31 cellular contexts compared by ENCODE assay signal in genomic region chr3:104402902-104403301, GRCh38.
"Had no signal": no experiment of that assay in that cellular context is flagged by ENCODE, and none has a peak within 500 bp of the region (broad histone marks: within the 10 kb centered on the region; RNA-seq: fewer than 3 reads in every experiment).

No MANE protein-coding gene starts in this region.

- DNase-seq: activated B cell treated with CpG ODN at 0.5 μM for 24 hours; activated CD4-positive, alpha-beta T cell treated with anti-CD3 and anti-CD28 coated beads for 48 hours; activated CD4-positive, alpha-beta T cell treated with anti-CD3 and anti-CD28 coated beads, Interleukin-2, amount 50 U/mL, for 1 hour; activated CD4-positive, alpha-beta T cell treated with anti-CD3 and anti-CD28 coated beads, Interleukin-2, amount 50 U/mL, for 48 hours; activated CD8-positive, alpha-beta memory T cell treated with anti-CD3 and anti-CD28 coated beads for 24 hours; activated CD8-positive, alpha-beta T cell treated with anti-CD3 and anti-CD28 coated beads for 36 hours; activated effector memory CD4-positive, alpha-beta T cell treated with anti-CD3 and anti-CD28 coated beads, Interleukin-2, amount 50 U/mL, for 16 hours; activated naive CD4-positive, alpha-beta T cell treated with anti-CD3 and anti-CD28 coated beads for 36 hours; activated naive CD8-positive, alpha-beta T cell treated with anti-CD3 and anti-CD28 coated beads for 36 hours; activated naive CD8-positive, alpha-beta T cell treated with anti-CD3 and anti-CD28 coated beads, Interleukin-2, amount 50 U/mL, for 24 hours; activated T-cell treated with anti-CD3 and anti-CD28 coated beads, Interleukin-2, amount 50 U/mL, for 1 hour; activated T-cell treated with anti-CD3 and anti-CD28 coated beads, Interleukin-2, amount 50 U/mL, for 48 hours; adrenal gland; amygdala; aorta; body of pancreas; caudate nucleus; cortex of kidney; dermis blood vessel endothelial cell; effector CD4-positive, alpha-beta T cell; effector memory CD8-positive, alpha-beta T cell; erythroblast; foreskin keratinocyte; heart right ventricle; T-helper 17 cell; T1000; WERI-Rb-1 had no signal

- H3K4me1 ChIP-seq: adrenal gland, body of pancreas, esophagus muscularis mucosa, foreskin keratinocyte, gastroesophageal sphincter, heart right ventricle had no signal

- H3K27me3 ChIP-seq: adrenal gland, body of pancreas, esophagus muscularis mucosa, foreskin keratinocyte, gastroesophageal sphincter, heart right ventricle had no signal

- FAIRE-seq: colon had no signal

- H3K36me3 ChIP-seq: adrenal gland, esophagus muscularis mucosa, gastroesophageal sphincter, heart right ventricle, WERI-Rb-1 had no signal

- H3K27ac ChIP-seq: adrenal gland, body of pancreas, esophagus muscularis mucosa, foreskin keratinocyte, gastroesophageal sphincter, heart right ventricle, WERI-Rb-1 had no signal

- H3K9me3 ChIP-seq: adrenal gland, body of pancreas had no signal

- ATAC-seq: activated CD4-positive, CD25-positive, alpha-beta regulatory T cell treated with anti-CD3 and anti-CD28 coated beads, Interleukin-2, amount 50 U/mL, for 24 hours; activated CD8-positive, alpha-beta T cell treated with anti-CD3 and anti-CD28 coated beads for 36 hours; activated naive CD8-positive, alpha-beta T cell treated with anti-CD3 and anti-CD28 coated beads, Interleukin-2, amount 50 U/mL, for 24 hours; body of pancreas; effector memory CD8-positive, alpha-beta T cell; foreskin keratinocyte; gastroesophageal sphincter; heart right ventricle; T-helper 17 cell had no signal

- H3K4me3 ChIP-seq: adrenal gland, body of pancreas, esophagus muscularis mucosa, gastroesophageal sphincter, heart right ventricle had no signal
